In the genomic region with DNA sequence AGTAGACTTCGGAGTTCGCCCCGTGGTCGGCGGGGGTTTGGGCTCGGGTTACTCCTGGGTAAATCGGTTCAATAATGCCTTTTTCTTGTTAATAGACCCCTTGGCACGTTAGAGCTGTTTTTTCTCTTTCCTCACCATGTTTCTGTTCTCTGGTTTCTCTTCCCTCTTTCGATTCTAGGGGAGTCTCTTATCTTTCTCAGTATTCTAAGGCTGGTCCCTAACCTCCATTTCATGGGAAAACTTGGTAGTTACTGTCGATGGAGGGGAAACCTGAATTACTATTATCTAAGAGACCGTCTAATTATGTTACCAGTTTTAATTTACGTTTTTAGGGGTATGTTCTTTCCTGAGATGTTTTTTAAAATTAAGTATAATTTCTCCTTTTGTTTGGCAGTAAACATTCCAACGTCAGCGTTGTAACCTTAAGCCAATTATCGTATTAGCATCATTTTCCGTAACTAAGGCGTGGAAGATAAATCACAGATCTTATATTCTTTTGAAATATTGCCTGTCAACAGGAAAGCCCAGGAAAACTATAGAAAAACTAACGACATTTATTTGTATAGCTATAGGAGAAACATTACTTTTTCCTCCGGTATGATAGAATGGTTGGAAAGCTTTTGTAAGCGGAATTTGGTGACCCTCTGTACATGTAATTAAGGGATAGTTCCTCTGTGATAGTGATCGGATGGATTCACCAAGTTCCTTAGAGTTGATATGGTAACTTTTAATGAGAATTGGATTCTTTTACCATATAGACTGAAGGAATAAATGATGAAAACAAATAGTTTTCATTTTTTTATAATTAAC, we compare ENCODE assay signal across 8 cellular contexts. TPM values are rescaled to one million over a fixed set of nuclear protein-coding genes. Genes with fewer than 3 reads are reported as not detected.
DNase-seq lines count a peak whose midpoint lies in the region; ATAC-seq, FAIRE-seq and TF ChIP-seq lines count a peak whose summit lies in the region.

No MANE protein-coding gene starts in this region.

- peak; percentile 46 for FAIRE-seq in D721Med (lab: Jason Lieb, UNC)

- peaks cover 54% of the 10 kb centered on the region for H3K4me1 Mint-ChIP-seq in brain

- peaks cover 23% of the 10 kb centered on the region for H3K36me3 Mint-ChIP-seq in brain

- no peak for DNase-seq in D721Med (ENCODE audit: insufficient read length, low spot score)
- DNase-seq in M059J (ENCODE audit: low read depth), result peak; percentile 25
- DNase-seq in tibial artery, result no peak
- no peak for DNase-seq in SHP77 treated with DMSO at 0.1 percent for 48 hours (lab: John Stamatoyannopoulos, UW)

- ATAC-seq in GM21515 (IDR thresholded peaks at IDR 0.05; ENCODE audit: unreplicated experiment) (peak; percentile 32), HG02759 (IDR thresholded peaks at IDR 0.05; ENCODE audit: unreplicated experiment) (no peak)

- H3K27me3 Mint-ChIP-seq in brain, result peaks cover 12% of the 10 kb centered on the region

- H3K9me3 ChIP-seq in liver (ENCODE audit: control insufficient read depth in 4 of 4, low read length in 3 of 4), result peaks cover 0 to 3% (median 0%) of the 10 kb centered on the region in 4 donors
- no peaks in the 10 kb centered on the region for H3K9me3 ChIP-seq in tibial artery

- H3K27me3 ChIP-seq in liver (ENCODE audit: control insufficient read depth in 4 of 4, insufficient read depth in 4 of 4, low read length in 3 of 4) (no peaks in the 10 kb centered on the region), tibial artery (no peaks in the 10 kb centered on the region)

- TF ChIP-seq RAD21 in liver (IDR thresholded peaks at IDR 0.05), result no peak

- peaks cover 0 to 6% (median 2%) of the 10 kb centered on the region in 5 experiments for H3K9me3 Mint-ChIP-seq in brain

- H3K27ac ChIP-seq in liver (ENCODE audit: low read depth in 1 of 2, low read length in 2 of 2) (peak overlapping the region; percentile 99), tibial artery (peak overlapping the region; percentile 95 to 96)

- H3K4me3 Mint-ChIP-seq in brain, result peak overlapping the region; percentile 93 to 99 (median 95)

- H3K27ac Mint-ChIP-seq in brain, result peak overlapping the region; percentile 93 to 99 (median 94)

- WGBS in liver, result 4% methylated on average over 21 of the region's 21 CpGs

- peak overlapping the region; percentile 93 to 100 for H3K9ac ChIP-seq in liver (ENCODE audit: low read depth in 1 of 2, low read length in 2 of 2)

- H3K4me3 ChIP-seq in liver (ENCODE audit: low read depth in 1 of 3, low read length in 3 of 3), result peak overlapping the region; percentile 87 to 99 (median 98)
- peak overlapping the region; percentile 69 to 79 for H3K4me3 ChIP-seq in tibial artery

- no peaks in the 10 kb centered on the region for H3K36me3 ChIP-seq in liver (ENCODE audit: control insufficient read depth in 4 of 4, insufficient read depth in 3 of 4, low read depth in 1 of 4, low read length in 3 of 4)
- H3K36me3 ChIP-seq in tibial artery, result no peaks in the 10 kb centered on the region

- intact Hi-C loops in tibial artery (cut with DNase I; ENCODE audit: low total_unique reads), result no loop called here

- H3K4me1 ChIP-seq in liver (ENCODE audit: control insufficient read depth in 4 of 4, insufficient read depth in 4 of 4, low read length in 3 of 4) (peaks cover 5 to 33% (median 10%) of the 10 kb centered on the region in 4 donors), tibial artery (peaks cover 0 to 47% (median 20%) of the 10 kb centered on the region in 4 donors)

- TF ChIP-seq CTCF in D721Med (IDR thresholded peaks at IDR 0.05; ENCODE audit: insufficient read depth, missing control alignments) (no peak), brain (conservative IDR thresholded peaks at IDR 0.05) (no peak), liver (IDR thresholded peaks at IDR 0.05; ENCODE audit: low read depth, low read length, missing input control) (no peak), tibial artery (IDR thresholded peaks at IDR 0.05) (no peak)

TF ChIP-seq in liver, 16 proteins besides CTCF, POLR2A, EP300 and RAD21:
- peak; percentile 33 for TF ChIP-seq YY1 (IDR thresholded peaks at IDR 0.05)
- TF ChIP-seq EGR1 (IDR thresholded peaks at IDR 0.05; ENCODE audit: low read depth in 2 of 2), result no peak

RNA-seq across cellular contexts. Expression of a gene that starts 0.8 kb away (rescaled TPM):
- total RNA-seq in M059J (2014; rRNA removed; shearing (Covaris generic)), result 11.2 and 16.6 TPM in 2 replicates
- polyA plus RNA-seq in brain (ENCODE audit: insufficient read depth, low read depth, low replicate concordance) (4.0 TPM), liver (1 to 10 TPM; 5.9 to 9.1 TPM)
- 10 to 100 TPM; 26.8 to 49.6 TPM for total RNA-seq in liver

RNA-seq across cellular contexts. Expression of a gene that starts 15.1 kb away (rescaled TPM):
- total RNA-seq in M059J (2014; rRNA removed; shearing (Covaris generic)), result 0.05 and 0.94 TPM in 2 replicates
- polyA plus RNA-seq in brain (ENCODE audit: insufficient read depth, low read depth, low replicate concordance), result 4.6 TPM
- under 1 TPM; 0.25 to 0.37 TPM for total RNA-seq in liver
- under 1 TPM; 0.08 to 0.14 TPM for polyA plus RNA-seq in liver
